16 cellular contexts compared by ENCODE assay signal in the genomic region with DNA sequence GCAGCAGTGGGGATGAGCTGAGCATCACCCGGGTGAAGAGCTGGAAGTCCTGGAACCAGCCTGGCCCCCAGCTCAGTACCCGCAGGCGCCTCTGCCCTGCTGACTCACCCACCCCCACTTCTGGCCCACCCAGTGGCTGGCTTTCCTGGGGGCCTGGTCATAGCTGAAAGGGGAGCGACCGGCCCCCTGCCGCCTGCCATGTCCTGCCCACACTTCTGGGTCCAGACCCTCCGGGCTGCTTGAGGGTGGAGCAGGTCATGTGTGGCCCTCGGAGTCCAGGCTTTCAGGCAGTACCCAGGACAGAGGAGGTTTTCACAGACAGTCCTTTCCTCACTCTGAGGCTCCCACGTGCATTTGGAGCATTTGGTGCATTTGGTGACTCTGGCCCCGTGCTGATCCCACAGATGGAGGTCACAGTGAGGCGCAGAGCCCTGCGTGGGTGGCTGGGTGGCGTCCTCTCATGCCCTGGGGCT. TPM values are rescaled to one million over a fixed set of nuclear protein-coding genes. Genes with fewer than 3 reads are reported as not detected.
DNase-seq lines count a peak whose midpoint lies in the region; TF ChIP-seq lines count a peak whose summit lies in the region.
"Had no signal": no experiment of that assay in that cellular context is flagged by ENCODE, and none has a peak within 500 bp of the region (broad histone marks: within the 10 kb centered on the region; RNA-seq: fewer than 3 reads in every experiment).

No MANE protein-coding gene starts in this region.

- H3K27me3 ChIP-seq in CD4-positive, alpha-beta memory T cell (ENCODE audit: insufficient read depth, low read length), result no peaks in the 10 kb centered on the region
- no peaks in the 10 kb centered on the region for H3K27me3 ChIP-seq in osteoblast (ENCODE audit: insufficient read depth, low read length)
- H3K27me3 ChIP-seq in H7 (ENCODE audit: control insufficient read depth, insufficient read depth, low read length), result no peaks in the 10 kb centered on the region
- H3K27me3 ChIP-seq in esophagus squamous epithelium, result peaks cover 0 to 55% (median 2%) of the 10 kb centered on the region in 4 donors

- intact Hi-C loops in CD4-positive, alpha-beta memory T cell (cut with micrococcal nuclease), result no loop called here
- intact Hi-C loops in esophagus squamous epithelium (cut with DNase I), result no loop called here

- peak overlapping the region; percentile 17 for H3K4me2 ChIP-seq in osteoblast (ENCODE audit: insufficient read depth, low read length)

- no CpG with 5 or more reads among the region's 13 CpGs for WGBS in esophagus squamous epithelium, 2 donors

- CTCF ChIA-PET in CD4-positive, alpha-beta memory T cell (lab: Charles Lee; ENCODE audit: partially characterized antibody), result no interaction called here

- peaks cover 29 to 67% (median 50%) of the 10 kb centered on the region in 4 donors for H3K4me1 Mint-ChIP-seq in CD4-positive, alpha-beta memory T cell
- H3K4me1 Mint-ChIP-seq in activated naive CD8-positive, alpha-beta T cell treated with anti-CD3 and anti-CD28 coated beads for 36 hours, result peaks cover 50% of the 10 kb centered on the region
- H3K4me1 Mint-ChIP-seq: mesothelial cell of epicardium had no signal

- H3K36me3 Mint-ChIP-seq in CD4-positive, alpha-beta memory T cell, result no peaks in the 10 kb centered on the region
- no peaks in the 10 kb centered on the region for H3K36me3 Mint-ChIP-seq in activated naive CD8-positive, alpha-beta T cell treated with anti-CD3 and anti-CD28 coated beads for 36 hours
- H3K36me3 Mint-ChIP-seq: mesothelial cell of epicardium had no signal

- H3K36me3 ChIP-seq in CD4-positive, alpha-beta memory T cell (ENCODE audit: insufficient read depth, low read length), result no peaks in the 10 kb centered on the region
- H3K36me3 ChIP-seq in osteoblast (ENCODE audit: insufficient read depth, low read length), result no peaks in the 10 kb centered on the region
- H3K36me3 ChIP-seq in H7 (replicated peaks; ENCODE audit: control insufficient read depth, insufficient read depth, low read length), result no peaks in the 10 kb centered on the region
- no peaks in the 10 kb centered on the region for H3K36me3 ChIP-seq in esophagus squamous epithelium

- H4K20me1 ChIP-seq in osteoblast (ENCODE audit: insufficient read depth, low read length), result no peaks in the 10 kb centered on the region

- TF ChIP-seq CTCF in osteoblast (IDR thresholded peaks at IDR 0.05; ENCODE audit: extremely low read depth, low read depth, low read length) (no peak), esophagus squamous epithelium (IDR thresholded peaks at IDR 0.05) (no peak)

- no peak overlapping the region for H2AFZ ChIP-seq in osteoblast (ENCODE audit: low read length)

- no peak for DNase-seq in CD4-positive, alpha-beta memory T cell
- DNase-seq in LHCN-M2 (ENCODE audit: low read depth) (peak; percentile 22), osteoblast (ENCODE audit: insufficient read length, low spot score, missing footprints) (peak; percentile 85), H7 (no peak), esophagus squamous epithelium (lab: John Stamatoyannopoulos, UW) (no peak), OCI-M1 (lab: John Stamatoyannopoulos, UW) (no peak), DMS114 treated with DMSO at 0.1 percent for 48 hours (lab: John Stamatoyannopoulos, UW; ENCODE audit: unreplicated experiment) (no peak)
- no peak for DNase-seq in activated naive CD8-positive, alpha-beta T cell treated with anti-CD3 and anti-CD28 coated beads for 36 hours
- DNase-seq: activated CD4-positive, alpha-beta T cell treated with anti-CD3 and anti-CD28 coated beads for 1 hour; GF-D8; NCI-H1092; NCI-H2227 treated with DMSO at 0.1 percent for 48 hours; stimulated activated CD4-positive, alpha-beta T cell treated with anti-CD3 and anti-CD28 coated beads, Interleukin-2, amount 100 ng/mL, for 24 hours; SW 1271 had no signal

- no peaks in the 10 kb centered on the region for H3K27me3 Mint-ChIP-seq in CD4-positive, alpha-beta memory T cell
- H3K27me3 Mint-ChIP-seq in activated naive CD8-positive, alpha-beta T cell treated with anti-CD3 and anti-CD28 coated beads for 36 hours, result no peaks in the 10 kb centered on the region

- peak overlapping the region in 5 of 7 donors; percentile 47 to 90 (median 75) for H3K27ac Mint-ChIP-seq in CD4-positive, alpha-beta memory T cell
- H3K27ac Mint-ChIP-seq in activated naive CD8-positive, alpha-beta T cell treated with anti-CD3 and anti-CD28 coated beads for 36 hours, result peak overlapping the region; percentile 58
- H3K27ac Mint-ChIP-seq: mesothelial cell of epicardium, progenitor cell of endocrine pancreas had no signal

- peak overlapping the region in 3 of 8 donors; percentile 4 to 38 (median 36) for H3K4me3 Mint-ChIP-seq in CD4-positive, alpha-beta memory T cell
- H3K4me3 Mint-ChIP-seq in activated naive CD8-positive, alpha-beta T cell treated with anti-CD3 and anti-CD28 coated beads for 36 hours, result no peak overlapping the region
- H3K4me3 Mint-ChIP-seq: mesothelial cell of epicardium had no signal

- TF ChIP-seq POLR2A in esophagus squamous epithelium (IDR thresholded peaks at IDR 0.05), result no peak

- H3K4me1 ChIP-seq in CD4-positive, alpha-beta memory T cell (ENCODE audit: insufficient read depth, low read length), result peaks cover 68% of the 10 kb centered on the region
- peaks cover 21% of the 10 kb centered on the region for H3K4me1 ChIP-seq in osteoblast (ENCODE audit: insufficient read depth, low read length)
- H3K4me1 ChIP-seq in esophagus squamous epithelium, result peaks cover 0 to 34% (median 0%) of the 10 kb centered on the region in 3 donors

- no peaks in the 10 kb centered on the region for H3K9me3 ChIP-seq in CD4-positive, alpha-beta memory T cell (ENCODE audit: control insufficient read depth in 1 of 2, low read length in 2 of 2)
- H3K9me3 ChIP-seq in osteoblast (ENCODE audit: low read depth, low read length) (no peaks in the 10 kb centered on the region), esophagus squamous epithelium (no peaks in the 10 kb centered on the region)

- no peaks in the 10 kb centered on the region for H3K9me3 Mint-ChIP-seq in CD4-positive, alpha-beta memory T cell
- H3K9me3 Mint-ChIP-seq in activated naive CD8-positive, alpha-beta T cell treated with anti-CD3 and anti-CD28 coated beads for 36 hours, result no peaks in the 10 kb centered on the region
- H3K9me3 Mint-ChIP-seq: mesothelial cell of epicardium had no signal

- H3K79me2 ChIP-seq in osteoblast (ENCODE audit: insufficient read depth, low read length), result no peaks in the 10 kb centered on the region

- POLR2A ChIA-PET in CD4-positive, alpha-beta memory T cell (lab: Charles Lee; ENCODE audit: partially characterized antibody), result interaction anchor here (1.3 kb wide), 1 partner anchor 716 kb away, joined by 4 read pairs; a partner anchor contains a TSS

- no peak overlapping the region for H3K4me3 ChIP-seq in CD4-positive, alpha-beta memory T cell (ENCODE audit: low read length in 2 of 2)
- H3K4me3 ChIP-seq in osteoblast (ENCODE audit: insufficient read depth, low read length) (no peak overlapping the region), H7 (ENCODE audit: insufficient read depth, low read depth, low read length) (no peak overlapping the region), esophagus squamous epithelium (no peak overlapping the region)

- H3K27ac ChIP-seq in CD4-positive, alpha-beta memory T cell (ENCODE audit: low read depth, low read length), result peak overlapping the region; percentile 10
- no peak overlapping the region for H3K27ac ChIP-seq in osteoblast (ENCODE audit: low read depth, low read length)
- no peak overlapping the region for H3K27ac ChIP-seq in esophagus squamous epithelium

RNA-seq across cellular contexts. Expression of a gene that starts 7.1 kb away (rescaled TPM):
- 100 to 1,000 TPM; 274 to 302 TPM for total RNA-seq in CD4-positive, alpha-beta memory T cell
- 10 to 100 TPM; 12.0 to 67.5 TPM for polyA plus RNA-seq in CD4-positive, alpha-beta memory T cell
- 138 and 140 TPM in 2 replicates for total RNA-seq in LHCN-M2 (2014; rRNA removed)
- polyA plus RNA-seq in LHCN-M2 (2012), result 158 TPM
- 10 to 100 TPM; 86.7 to 87.0 TPM for total RNA-seq in activated naive CD8-positive, alpha-beta T cell treated with anti-CD3 and anti-CD28 coated beads for 36 hours
- total RNA-seq in osteoblast, result 187 and 207 TPM in 2 replicates
- total RNA-seq in H7 (2014; rRNA removed; shearing (Covaris generic)), result 60.0 and 86.8 TPM in 2 replicates
- total RNA-seq in esophagus squamous epithelium, result 100 to 1,000 TPM in 2 of 4 donors, 10 to 100 TPM in 2; 46.0 to 131 (median 103) TPM

RNA-seq across cellular contexts. Expression of a gene that starts 11.5 kb away (rescaled TPM):
- under 1 TPM; 0.17 TPM for total RNA-seq in CD4-positive, alpha-beta memory T cell
- polyA plus RNA-seq in CD4-positive, alpha-beta memory T cell, result under 1 TPM; 0.19 to 0.26 TPM
- total RNA-seq in LHCN-M2 (2014; rRNA removed), result 44.9 and 53.4 TPM in 2 replicates
- 17.3 TPM for polyA plus RNA-seq in LHCN-M2 (2012)
- total RNA-seq in activated naive CD8-positive, alpha-beta T cell treated with anti-CD3 and anti-CD28 coated beads for 36 hours, result 100 to 1,000 TPM; 156 to 158 TPM
- 2.9 TPM in 2 replicates for total RNA-seq in osteoblast
- 120 and 176 TPM in 2 replicates for total RNA-seq in H7 (2014; rRNA removed; shearing (Covaris generic))
- total RNA-seq in esophagus squamous epithelium, result 10 to 100 TPM in 3 of 4 donors, 1 to 10 TPM in 1; 7.7 to 20.7 (median 11.2) TPM

RNA-seq across cellular contexts. Expression of a gene that starts 19.6 kb away (rescaled TPM):
- 100 to 1,000 TPM; 171 to 175 TPM for total RNA-seq in CD4-positive, alpha-beta memory T cell
- 100 to 1,000 TPM; 569 to 624 TPM for polyA plus RNA-seq in CD4-positive, alpha-beta memory T cell
- 142 and 145 TPM in 2 replicates for total RNA-seq in LHCN-M2 (2014; rRNA removed)
- polyA plus RNA-seq in LHCN-M2 (2012), result 188 TPM
- 100 to 1,000 TPM; 241 to 272 TPM for total RNA-seq in activated naive CD8-positive, alpha-beta T cell treated with anti-CD3 and anti-CD28 coated beads for 36 hours
- total RNA-seq in osteoblast, result 41.8 and 53.6 TPM in 2 replicates
- total RNA-seq in H7 (2014; rRNA removed; shearing (Covaris generic)), result 526 and 633 TPM in 2 replicates
- 100 to 1,000 TPM; 186 to 314 (median 250) TPM for total RNA-seq in esophagus squamous epithelium

Comparison
In these comparisons a context has a peak if more than half of its experiments do, and no peak if none do; other contexts are left out.
1. DNase-seq: peak in LHCN-M2 (single experiment) and osteoblast (single experiment); none in CD4-positive, alpha-beta memory T cell (0 of 5), activated naive CD8-positive, alpha-beta T cell treated with anti-CD3 and anti-CD28 coated beads for 36 hours (single experiment), H7 (single experiment), esophagus squamous epithelium (single experiment), OCI-M1 (single experiment) and DMS114 treated with DMSO at 0.1 percent for 48 hours (single experiment).